ENCODE assay signal across 9 cellular contexts in the genomic region with DNA sequence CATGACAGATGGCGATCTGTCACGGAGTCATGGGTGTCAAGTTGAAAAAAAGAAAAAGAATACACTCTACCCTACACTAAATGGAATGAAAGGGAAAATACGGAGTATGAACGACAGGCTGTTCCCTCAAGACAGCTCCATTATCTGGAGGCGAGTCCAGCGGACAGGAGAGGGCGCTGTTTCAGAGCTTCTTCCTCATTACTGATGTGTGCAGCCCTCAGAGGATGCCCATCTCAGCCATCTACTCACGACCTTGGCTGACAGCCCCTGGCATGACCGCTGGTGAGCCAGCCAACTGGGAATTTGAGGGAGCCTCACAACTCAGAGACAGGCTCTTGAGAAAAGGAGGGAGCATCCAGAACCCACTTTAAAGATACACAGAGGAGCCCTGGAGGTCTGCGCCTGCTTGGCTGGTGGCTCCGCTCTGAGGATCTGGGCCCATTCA. TPM values are rescaled to one million over a fixed set of nuclear protein-coding genes. Genes with fewer than 3 reads are reported as not detected.
DNase-seq lines count a peak whose midpoint lies in the region; ATAC-seq, FAIRE-seq and TF ChIP-seq lines count a peak whose summit lies in the region.
"Had no signal": no experiment of that assay in that cellular context is flagged by ENCODE, and none has a peak within 500 bp of the region (broad histone marks: within the 10 kb centered on the region; RNA-seq: fewer than 3 reads in every experiment).

No MANE protein-coding gene starts in this region.

- CTCF ChIA-PET in RWPE1 (lab: Yijun Ruan, JAX) = interaction anchor here (0.6 to 2.6 kb wide), 16 partner anchors 9 to 891 kb away, joined by 3 to 18 read pairs (median 4); no protein-coding TSS in a partner anchor

- FAIRE-seq in pancreas (lab: Jason Lieb, UNC) = no peak

- H3K27ac ChIP-seq in RWPE1 (peak overlapping the region; percentile 83), pancreas (no peak overlapping the region), thyroid gland (no peak overlapping the region)
- H3K27ac ChIP-seq: neutrophil had no signal

- TF ChIP-seq CTCF in RWPE1 (conservative IDR thresholded peaks at IDR 0.05; ENCODE audit: low read depth) (peak; percentile 44), pancreas (IDR thresholded peaks at IDR 0.05) (peak; percentile 50 to 59 (median 54)), thyroid gland (IDR thresholded peaks at IDR 0.05) (peak; percentile 39 to 69 (median 52))

- WGBS in pancreas, 2 donors = 28 to 29% methylated on average over 11 of the region's 11 CpGs
- 38 to 40% methylated on average over 11 of the region's 11 CpGs for WGBS in thyroid gland, 2 donors

- H3K9me3 ChIP-seq in pancreas = no peaks in the 10 kb centered on the region
- H3K9me3 ChIP-seq in thyroid gland = no peaks in the 10 kb centered on the region
- H3K9me3 ChIP-seq: neutrophil had no signal

- POLR2A ChIA-PET in RWPE1 (lab: Yijun Ruan, JAX; ENCODE audit: low non-redundant PET) = interaction anchor here (0.9 to 3.1 kb wide), 2 partner anchors 142 to 144 kb away, joined by 4 to 14 read pairs; no protein-coding TSS in a partner anchor

- H3K36me3 ChIP-seq in pancreas (no peaks in the 10 kb centered on the region), thyroid gland (no peaks in the 10 kb centered on the region)
- H3K36me3 ChIP-seq: neutrophil had no signal

- H3K4me3 ChIP-seq in pancreas = no peak overlapping the region
- no peak overlapping the region for H3K4me3 ChIP-seq in thyroid gland (replicated peaks in 1 of 3)

- no peak for TF ChIP-seq POLR2A in thyroid gland (IDR thresholded peaks at IDR 0.05)

- ATAC-seq in HG03565 (IDR thresholded peaks at IDR 0.05; ENCODE audit: unreplicated experiment) (peak; percentile 21), pancreas (peak; percentile 73 to 85 (median 78)), GM19452 (IDR thresholded peaks at IDR 0.05; ENCODE audit: unreplicated experiment) (no peak)

- H3K27me3 ChIP-seq in pancreas = peaks cover 0 to 3% (median 0%) of the 10 kb centered on the region in 4 donors
- no peaks in the 10 kb centered on the region for H3K27me3 ChIP-seq in thyroid gland

- H3K4me1 ChIP-seq in pancreas (no peaks in the 10 kb centered on the region), thyroid gland (peaks cover 10 to 41% of the 10 kb centered on the region in 2 donors)

- intact Hi-C loops in pancreas (cut with DNase I) (loop anchor here in 1 of 3 donors (10.0 kb wide), 1 partner anchor 190 kb away; no protein-coding TSS in a partner anchor), thyroid gland (cut with DNase I) (loop anchor here (5.0 kb wide), 1 partner anchor 193 kb away; no protein-coding TSS in a partner anchor)

- DNase-seq in GM04504 (ENCODE audit: low read depth) = peak; percentile 62
- no peak for DNase-seq in RWPE1 (ENCODE audit: low spot score)
- DNase-seq in activated effector memory CD4-positive, alpha-beta T cell treated with Interleukin-2 at 50 U/mL for 16 hours = peak; percentile 67
- DNase-seq in germinal center (ENCODE audit: low spot score) = peak; percentile 70
- DNase-seq in pancreas = peak in 5 of 6 donors; percentile 47 to 86 (median 67)
- DNase-seq in thyroid gland = peak; percentile 82 to 87

RNA-seq across cellular contexts. Expression of a gene that starts 49.6 kb away (rescaled TPM):
- total RNA-seq in pancreas (10 to 100 TPM in 3 of 6 donors, 1 to 10 TPM in 3; 8.0 to 13.7 (median 9.8) TPM), thyroid gland (10 to 100 TPM; 12.3 to 16.3 (median 13.5) TPM)
- 1 to 10 TPM; 5.2 to 9.9 TPM for polyA plus RNA-seq in pancreas
